Comparison of ENCODE assay signal across 8 cellular contexts in the genomic region with DNA sequence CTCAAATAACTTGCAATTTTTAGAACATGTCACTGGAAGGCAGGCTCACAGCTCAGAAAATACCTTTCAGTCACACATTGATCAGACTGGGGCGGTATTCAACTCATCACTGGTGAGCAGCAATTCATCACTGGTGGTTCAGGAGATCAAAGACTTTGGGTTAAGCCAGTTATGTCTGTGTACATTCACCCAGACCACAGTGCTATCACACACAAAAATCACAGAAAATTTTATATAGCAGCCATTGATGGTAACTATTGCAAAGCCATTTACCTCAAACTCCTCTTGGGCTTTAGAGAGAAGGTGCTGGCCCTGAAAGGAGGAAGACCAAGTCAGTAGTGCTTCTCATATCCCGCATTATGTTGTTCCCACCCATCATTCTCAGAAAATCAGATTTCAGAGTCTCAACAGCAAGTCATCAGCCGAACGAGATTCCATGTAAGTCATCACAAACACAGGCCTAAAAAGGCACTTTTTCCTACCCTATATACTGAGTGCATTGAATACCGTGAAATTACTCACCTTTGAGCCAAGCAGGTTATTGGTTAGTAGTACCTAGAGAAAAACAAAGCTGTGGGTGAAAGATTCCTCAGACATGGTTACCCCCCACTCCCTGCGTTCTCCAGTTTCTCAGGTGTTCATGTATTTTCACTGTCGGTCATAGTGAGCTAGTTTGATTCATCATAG. TPM values are rescaled to one million over a fixed set of nuclear protein-coding genes. Genes with fewer than 3 reads are reported as not detected.
A peak's percentile ranks its signal among the peaks of the same experiment; 100 is the strongest.
DNase-seq lines count a peak whose midpoint lies in the region; ATAC-seq and TF ChIP-seq lines count a peak whose summit lies in the region.

No MANE protein-coding gene starts in this region.

- intact Hi-C loops in vagina (cut with DNase I) (no loop called here), testis (cut with DNase I; ENCODE audit: low total_unique reads) (loop anchor here (10.0 kb wide), 1 partner anchor 69 kb away; the partner anchor contains the start of gene TMEM179B)

- DNase-seq in stimulated activated naive CD8-positive, alpha-beta T cell treated with anti-CD3 and anti-CD28 coated beads, Interleukin-15, Interleukin-2, amounts not matched to agents 100 U/mL and 50 U/mL, for 24 hours, result no peak
- DNase-seq in vagina (ENCODE audit: extremely low spot score in 2 of 2) (no peak), NCI-H526 treated with DMSO at 0.1 percent for 48 hours (lab: John Stamatoyannopoulos, UW) (no peak), testis (no peak)

- H3K4me1 Mint-ChIP-seq in stimulated activated naive CD8-positive, alpha-beta T cell treated with anti-CD3 and anti-CD28 coated beads, Interleukin-15, Interleukin-2, amounts not matched to agents 100 ng/mL and 50 ng/mL, for 24 hours (ENCODE audit: low read depth), result peaks cover 63% of the 10 kb centered on the region
- peaks cover 28% of the 10 kb centered on the region for H3K4me1 Mint-ChIP-seq in activated T-helper 17 cell treated with anti-CD3 and anti-CD28 coated beads, Interleukin-2, amount 50 U/mL, for 72 hours

- H3K27me3 ChIP-seq in iPS-18a (ENCODE audit: control insufficient read depth, insufficient read depth, low read length) (no peaks in the 10 kb centered on the region), vagina (no peaks in the 10 kb centered on the region), testis (no peaks in the 10 kb centered on the region)

- H3K9ac ChIP-seq in iPS-18a (ENCODE audit: low read length), result peak overlapping the region; percentile 98

- no peak for ATAC-seq in stimulated activated naive CD8-positive, alpha-beta T cell treated with anti-CD3 and anti-CD28 coated beads, Interleukin-15, Interleukin-2, amounts not matched to agents 100 U/mL and 50 U/mL, for 24 hours
- ATAC-seq in activated T-helper 17 cell treated with anti-CD3 and anti-CD28 coated beads, Interleukin-2, amount 50 U/mL, for 72 hours (replicated peaks), result peak; percentile 66
- no peak for ATAC-seq in HG02642 (IDR thresholded peaks at IDR 0.05; ENCODE audit: poor library complexity, unreplicated experiment)

- no peak overlapping the region for H3K27ac ChIP-seq in iPS-18a (ENCODE audit: low read length)
- H3K27ac ChIP-seq in vagina, result peak overlapping the region; percentile 74
- H3K27ac ChIP-seq in testis, result no peak overlapping the region

- no peak for TF ChIP-seq CTCF in vagina (IDR thresholded peaks at IDR 0.05)
- TF ChIP-seq CTCF in testis (IDR thresholded peaks at IDR 0.05), result no peak

- no peaks in the 10 kb centered on the region for H3K9me3 ChIP-seq in iPS-18a (ENCODE audit: control insufficient read depth, low read depth, low read length)
- no peaks in the 10 kb centered on the region for H3K9me3 ChIP-seq in vagina
- no peaks in the 10 kb centered on the region for H3K9me3 ChIP-seq in testis

- H3K4me3 ChIP-seq in iPS-18a (ENCODE audit: low read length) (peak overlapping the region; percentile 83), vagina (peak overlapping the region in 1 of 2 donors; percentile 48), testis (no peak overlapping the region)

- H3K27ac Mint-ChIP-seq in stimulated activated naive CD8-positive, alpha-beta T cell treated with anti-CD3 and anti-CD28 coated beads, Interleukin-15, Interleukin-2, amounts not matched to agents 100 ng/mL and 50 ng/mL, for 24 hours, result peak overlapping the region; percentile 99
- peak overlapping the region; percentile 96 for H3K27ac Mint-ChIP-seq in activated T-helper 17 cell treated with anti-CD3 and anti-CD28 coated beads, Interleukin-2, amount 50 U/mL, for 72 hours

- H3K4me1 ChIP-seq in iPS-18a (ENCODE audit: control insufficient read depth, low read depth, low read length) (peaks cover 12% of the 10 kb centered on the region), vagina (peaks cover 39% of the 10 kb centered on the region), testis (peaks cover 25% of the 10 kb centered on the region)

- no peak for TF ChIP-seq POLR2A in vagina (IDR thresholded peaks at IDR 0.05)
- no peak for TF ChIP-seq POLR2A in testis (IDR thresholded peaks at IDR 0.05)

- 71 to 74% methylated on average over 7 of the region's 7 CpGs for WGBS in testis, 2 donors

- H3K9me3 Mint-ChIP-seq in stimulated activated naive CD8-positive, alpha-beta T cell treated with anti-CD3 and anti-CD28 coated beads, Interleukin-15, Interleukin-2, amounts not matched to agents 100 ng/mL and 50 ng/mL, for 24 hours, result no peaks in the 10 kb centered on the region
- H3K9me3 Mint-ChIP-seq in activated T-helper 17 cell treated with anti-CD3 and anti-CD28 coated beads, Interleukin-2, amount 50 U/mL, for 72 hours, result no peaks in the 10 kb centered on the region

- peaks cover 6% of the 10 kb centered on the region for H3K27me3 Mint-ChIP-seq in stimulated activated naive CD8-positive, alpha-beta T cell treated with anti-CD3 and anti-CD28 coated beads, Interleukin-15, Interleukin-2, amounts not matched to agents 100 ng/mL and 50 ng/mL, for 24 hours
- no peaks in the 10 kb centered on the region for H3K27me3 Mint-ChIP-seq in activated T-helper 17 cell treated with anti-CD3 and anti-CD28 coated beads, Interleukin-2, amount 50 U/mL, for 72 hours

- H3K36me3 ChIP-seq in iPS-18a (ENCODE audit: control insufficient read depth, low read depth, low read length) (peaks cover 38% of the 10 kb centered on the region), vagina (peaks cover 0 to 21% of the 10 kb centered on the region in 2 donors), testis (ENCODE audit: low read depth, missing control alignments) (no peaks in the 10 kb centered on the region)

- H3K36me3 Mint-ChIP-seq in stimulated activated naive CD8-positive, alpha-beta T cell treated with anti-CD3 and anti-CD28 coated beads, Interleukin-15, Interleukin-2, amounts not matched to agents 100 ng/mL and 50 ng/mL, for 24 hours (ENCODE audit: low read depth), result peaks cover 63% of the 10 kb centered on the region
- H3K36me3 Mint-ChIP-seq in activated T-helper 17 cell treated with anti-CD3 and anti-CD28 coated beads, Interleukin-2, amount 50 U/mL, for 72 hours (ENCODE audit: low read depth), result peaks cover 78% of the 10 kb centered on the region

- H3K4me3 Mint-ChIP-seq in stimulated activated naive CD8-positive, alpha-beta T cell treated with anti-CD3 and anti-CD28 coated beads, Interleukin-15, Interleukin-2, amounts not matched to agents 100 ng/mL and 50 ng/mL, for 24 hours, result peak overlapping the region; percentile 98
- H3K4me3 Mint-ChIP-seq in activated T-helper 17 cell treated with anti-CD3 and anti-CD28 coated beads, Interleukin-2, amount 50 U/mL, for 72 hours, result peak overlapping the region; percentile 98

RNA-seq across cellular contexts. Expression of gene WDR74, which starts 14.0 kb away (rescaled TPM):
- total RNA-seq in activated T-helper 17 cell treated with anti-CD3 and anti-CD28 coated beads, Interleukin-2, amount 50 U/mL, for 72 hours, result 100 to 1,000 TPM in 1 of 2 donors, 10 to 100 TPM in 1; 70.3 to 104 TPM
- total RNA-seq in vagina (51.8 TPM), testis (10 to 100 TPM; 33.4 to 46.7 TPM)
- polyA plus RNA-seq in testis (ENCODE audit: insufficient read depth, low read depth, low replicate concordance), result 39.0 TPM

RNA-seq across cellular contexts. Expression of gene TEX54, which starts 20.8 kb away (rescaled TPM):
- under 1 TPM; 0.82 TPM for total RNA-seq in activated T-helper 17 cell treated with anti-CD3 and anti-CD28 coated beads, Interleukin-2, amount 50 U/mL, for 72 hours
- total RNA-seq in vagina, result not detected
- total RNA-seq in testis, result 10 to 100 TPM; 18.4 to 38.1 TPM
- polyA plus RNA-seq in testis (ENCODE audit: insufficient read depth, low read depth, low replicate concordance), result 40.7 TPM

RNA-seq across cellular contexts. Expression of gene STX5, which starts 21.6 kb away (rescaled TPM):
- total RNA-seq in activated T-helper 17 cell treated with anti-CD3 and anti-CD28 coated beads, Interleukin-2, amount 50 U/mL, for 72 hours, result 10 to 100 TPM; 23.4 to 32.0 TPM
- total RNA-seq in vagina (35.6 TPM), testis (10 to 100 TPM; 42.2 to 49.1 TPM)
- polyA plus RNA-seq in testis (ENCODE audit: insufficient read depth, low read depth, low replicate concordance), result 55.0 TPM

RNA-seq across cellular contexts. Expression of gene SLC3A2, which starts 27.3 kb away (rescaled TPM):
- 100 to 1,000 TPM; 176 to 287 TPM for total RNA-seq in activated T-helper 17 cell treated with anti-CD3 and anti-CD28 coated beads, Interleukin-2, amount 50 U/mL, for 72 hours
- total RNA-seq in vagina (169 TPM), testis (100 to 1,000 TPM; 227 to 271 TPM)
- polyA plus RNA-seq in testis (ENCODE audit: insufficient read depth, low read depth, low replicate concordance), result 166 TPM

RNA-seq across cellular contexts. Expression of gene NXF1, which starts 48.2 kb away (rescaled TPM):
- 100 to 1,000 TPM in 1 of 2 donors, 10 to 100 TPM in 1; 85.8 to 115 TPM for total RNA-seq in activated T-helper 17 cell treated with anti-CD3 and anti-CD28 coated beads, Interleukin-2, amount 50 U/mL, for 72 hours
- 64.1 TPM for total RNA-seq in vagina
- total RNA-seq in testis, result 10 to 100 TPM; 94.6 to 98.7 TPM
- 88.3 TPM for polyA plus RNA-seq in testis (ENCODE audit: insufficient read depth, low read depth, low replicate concordance)

Comparison
In these comparisons a context has a peak if more than half of its experiments do, and no peak if none do; other contexts are left out.
1. RNA of gene TEX54, which starts 20.8 kb away (total RNA-seq): 18.4 to 38.1 TPM in testis; 0.82 TPM in activated T-helper 17 cell treated with anti-CD3 and anti-CD28 coated beads, Interleukin-2, amount 50 U/mL, for 72 hours and not detected in vagina (single experiment); every median in the first group is over 10 times any median in the second.